Comparison of ENCODE assay signal across 8 cellular contexts in genomic region chr4:24657768-24658617, GRCh38.
DNase-seq lines count a peak whose midpoint lies in the region; ATAC-seq lines count a peak whose summit lies in the region.

No MANE protein-coding gene starts in this region.

- H3K4me3 Mint-ChIP-seq in activated naive CD8-positive, alpha-beta T cell treated with anti-CD3 and anti-CD28 coated beads, Interleukin-2, amount 50 U/mL, for 24 hours, result no peak overlapping the region
- no peak overlapping the region for H3K4me3 Mint-ChIP-seq in T-helper 17 cell

- no peaks in the 10 kb centered on the region for H3K9me3 Mint-ChIP-seq in activated naive CD8-positive, alpha-beta T cell treated with anti-CD3 and anti-CD28 coated beads, Interleukin-2, amount 50 U/mL, for 24 hours

- H3K4me1 Mint-ChIP-seq in activated naive CD8-positive, alpha-beta T cell treated with anti-CD3 and anti-CD28 coated beads, Interleukin-2, amount 50 U/mL, for 24 hours, result peaks cover 7% of the 10 kb centered on the region
- no peaks in the 10 kb centered on the region for H3K4me1 Mint-ChIP-seq in T-helper 17 cell

- no peaks in the 10 kb centered on the region for H3K36me3 Mint-ChIP-seq in activated naive CD8-positive, alpha-beta T cell treated with anti-CD3 and anti-CD28 coated beads, Interleukin-2, amount 50 U/mL, for 24 hours (ENCODE audit: low read depth)
- H3K36me3 Mint-ChIP-seq in T-helper 17 cell (ENCODE audit: low read depth), result no peaks in the 10 kb centered on the region

- in situ Hi-C loops in ACHN (cut with HindIII; ENCODE audit: low pct_ligation_motif_present, low pct_unique_long_range_greater_than_20kb, low sequenced_read_pairs), result no loop called here

- no peak overlapping the region for H3K27ac Mint-ChIP-seq in activated naive CD8-positive, alpha-beta T cell treated with anti-CD3 and anti-CD28 coated beads, Interleukin-2, amount 50 U/mL, for 24 hours
- H3K27ac Mint-ChIP-seq in T-helper 17 cell, result no peak overlapping the region

- ATAC-seq in GM18517 (IDR thresholded peaks at IDR 0.05; ENCODE audit: unreplicated experiment) (peak; percentile 94), HG02870 (IDR thresholded peaks at IDR 0.05; ENCODE audit: unreplicated experiment) (peak; percentile 96), T-helper 17 cell (no peak)
- peak; percentile 24 for ATAC-seq in activated naive CD8-positive, alpha-beta T cell treated with anti-CD3 and anti-CD28 coated beads, Interleukin-2, amount 50 U/mL, for 24 hours

- no peaks in the 10 kb centered on the region for H3K9me3 ChIP-seq in T-helper 17 cell (ENCODE audit: control insufficient read depth, low read length, poor library complexity, severe bottlenecking)

- peaks cover 15% of the 10 kb centered on the region for H3K27me3 Mint-ChIP-seq in activated naive CD8-positive, alpha-beta T cell treated with anti-CD3 and anti-CD28 coated beads, Interleukin-2, amount 50 U/mL, for 24 hours
- H3K27me3 Mint-ChIP-seq in T-helper 17 cell, result peaks cover 25% of the 10 kb centered on the region

- peak; percentile 95 for DNase-seq in ACHN
- peak; percentile 4 for DNase-seq in NCI-H1092 (lab: John Stamatoyannopoulos, UW)
- DNase-seq in activated naive CD8-positive, alpha-beta T cell treated with anti-CD3 and anti-CD28 coated beads, Interleukin-2, amount 50 U/mL, for 24 hours, result peak; percentile 6
- peak; percentile 72 for DNase-seq in islet precursor cell
- peak; percentile 60 for DNase-seq in ureter (ENCODE audit: low spot score)
- DNase-seq in T-helper 17 cell, result no peak

Comparison
In these comparisons a context has a peak if more than half of its experiments do, and no peak if none do; other contexts are left out.
1. DNase-seq: peak in ACHN (single experiment), NCI-H1092 (single experiment), activated naive CD8-positive, alpha-beta T cell treated with anti-CD3 and anti-CD28 coated beads, Interleukin-2, amount 50 U/mL, for 24 hours (single experiment), islet precursor cell (single experiment) and ureter (single experiment); none in T-helper 17 cell (0 of 3).